Comparison of ENCODE assay signal across 21 cellular contexts in genomic region chr1:118927826-118928225, GRCh38.
"Had no signal": no experiment of that assay in that cellular context is flagged by ENCODE, and none has a peak within 500 bp of the region (broad histone marks: within the 10 kb centered on the region; RNA-seq: fewer than 3 reads in every experiment).

No MANE protein-coding gene starts in this region.

- H3K36me3 Mint-ChIP-seq: natural killer cell treated with Interleukin-12 subunit alpha and Interleukin-12 subunit beta and Interleukin-15 and Interleukin-18, amount 100 ng/mL, for 72 hours; neural progenitor cell had no signal

- H3K27ac Mint-ChIP-seq: dendritic cell treated with granulocyte-macrophage colony-stimulating factor and Interleukin-4, amounts not matched to agents 40 ng/mL and 50 ng/mL, for 4 days; natural killer cell treated with Interleukin-12 subunit alpha and Interleukin-12 subunit beta and Interleukin-15 and Interleukin-18, amount 100 ng/mL, for 72 hours; neural progenitor cell had no signal

- DNase-seq: erythroblast; kidney; left cardiac atrium; left ventricle myocardium superior; mesenchymal stem cell; midbrain; nucleus accumbens; ovary; right cardiac atrium; small intestine; stimulated activated CD4-positive, alpha-beta T cell treated with anti-CD3 and anti-CD28 coated beads, Interleukin-12 subunit alpha, Interleukin-12 subunit beta, amount 100 ng/mL, for 4 hours; stimulated activated naive CD4-positive, alpha-beta T cell; stomach; substantia nigra; transverse colon had no signal

- H3K27me3 Mint-ChIP-seq: dendritic cell treated with granulocyte-macrophage colony-stimulating factor and Interleukin-4, amounts not matched to agents 40 ng/mL and 50 ng/mL, for 4 days; natural killer cell treated with Interleukin-12 subunit alpha and Interleukin-12 subunit beta and Interleukin-15 and Interleukin-18, amount 100 ng/mL, for 72 hours had no signal

- H3K4me3 Mint-ChIP-seq: dendritic cell treated with granulocyte-macrophage colony-stimulating factor and Interleukin-4, amounts not matched to agents 40 ng/mL and 50 ng/mL, for 4 days; natural killer cell treated with Interleukin-12 subunit alpha and Interleukin-12 subunit beta and Interleukin-15 and Interleukin-18, amount 100 ng/mL, for 72 hours; neural progenitor cell had no signal

- ATAC-seq: gastroesophageal sphincter; left cardiac atrium; left ventricle myocardium superior; natural killer cell treated with Interleukin-12 subunit alpha and Interleukin-12 subunit beta and Interleukin-15 and Interleukin-18, amount 100 ng/mL, for 72 hours; right cardiac atrium had no signal

- H3K4me3 ChIP-seq: gastroesophageal sphincter, lung, neural progenitor cell, ovary, stomach, thoracic aorta, transverse colon had no signal

- H3K9me3 Mint-ChIP-seq: neural progenitor cell had no signal
